In the genomic region with DNA sequence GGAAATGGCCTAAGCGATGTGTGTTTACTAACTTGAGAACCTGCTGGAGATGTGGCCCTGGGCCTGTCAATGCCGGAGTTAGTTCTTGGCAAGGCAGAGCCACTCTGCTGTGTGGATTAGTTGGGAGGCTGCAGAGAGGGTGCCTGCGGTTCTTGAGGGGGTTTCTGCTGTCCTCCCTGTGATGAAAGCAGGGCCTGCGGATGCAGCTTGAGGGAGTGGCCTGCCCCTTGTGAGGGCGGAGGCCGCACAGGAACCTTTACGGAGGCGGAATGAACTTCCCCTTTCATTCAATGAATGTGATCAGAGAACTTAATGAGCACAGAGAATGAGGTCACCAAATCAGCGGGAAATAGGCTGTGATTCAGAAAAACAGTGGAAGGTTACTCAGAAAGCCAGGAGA, we compare ENCODE assay signal across 8 cellular contexts. TPM values are rescaled to one million over a fixed set of nuclear protein-coding genes. Genes with fewer than 3 reads are reported as not detected.
DNase-seq lines count a peak whose midpoint lies in the region; ATAC-seq and TF ChIP-seq lines count a peak whose summit lies in the region.

No MANE protein-coding gene starts in this region.

- no peak overlapping the region for H3K9ac ChIP-seq in smooth muscle cell (ENCODE audit: low read depth)

- H3K9me3 Mint-ChIP-seq in activated naive CD4-positive, alpha-beta T cell treated with anti-CD3 and anti-CD28 coated beads for 36 hours: no peaks in the 10 kb centered on the region
- no peaks in the 10 kb centered on the region for H3K9me3 Mint-ChIP-seq in natural killer cell treated with Interleukin-12 subunit alpha and Interleukin-12 subunit beta and Interleukin-15 and Interleukin-18, amount 100 ng/mL, for 72 hours

- no peaks in the 10 kb centered on the region for H3K36me3 Mint-ChIP-seq in activated naive CD4-positive, alpha-beta T cell treated with anti-CD3 and anti-CD28 coated beads for 36 hours (ENCODE audit: low read depth)
- H3K36me3 Mint-ChIP-seq in natural killer cell treated with Interleukin-12 subunit alpha and Interleukin-12 subunit beta and Interleukin-15 and Interleukin-18, amount 100 ng/mL, for 72 hours: no peaks in the 10 kb centered on the region

- no peak overlapping the region for H3K27ac ChIP-seq in smooth muscle cell (ENCODE audit: low read depth)

- peaks cover 6% of the 10 kb centered on the region for H3K27me3 ChIP-seq in smooth muscle cell (ENCODE audit: low read depth)

- intact Hi-C loops in activated naive CD4-positive, alpha-beta T cell treated with anti-CD3 and anti-CD28 coated beads for 36 hours (cut with micrococcal nuclease): loop anchor here (1.0 to 2.0 kb wide), 3 partner anchors 47 to 421 kb away; partner anchors contain the start of genes TMEM131, VWA3B and ZAP70

- no peaks in the 10 kb centered on the region for H3F3A ChIP-seq in smooth muscle cell (ENCODE audit: low read depth)

- DNase-seq in activated naive CD4-positive, alpha-beta T cell treated with anti-CD3 and anti-CD28 coated beads for 36 hours: peak; percentile 90
- DNase-seq in natural killer cell treated with Interleukin-12 subunit alpha and Interleukin-12 subunit beta and Interleukin-15 and Interleukin-18, amount 100 ng/mL, for 72 hours (ENCODE audit: low spot score): peak; percentile 79
- DNase-seq in smooth muscle cell (lab: John Stamatoyannopoulos, UW; ENCODE audit: unreplicated experiment) (no peak), NCI-H1436 treated with DMSO at 0.1 percent for 48 hours (lab: John Stamatoyannopoulos, UW) (no peak), D341Med (ENCODE audit: low spot score) (no peak), HUDEP-2 (lab: John Stamatoyannopoulos, UW; ENCODE audit: unreplicated experiment in 76 of 76) (no peak)

- peaks cover 29% of the 10 kb centered on the region for H3K4me1 Mint-ChIP-seq in activated naive CD4-positive, alpha-beta T cell treated with anti-CD3 and anti-CD28 coated beads for 36 hours (ENCODE audit: low read depth)
- peaks cover 14 to 22% of the 10 kb centered on the region in 2 donors for H3K4me1 Mint-ChIP-seq in natural killer cell treated with Interleukin-12 subunit alpha and Interleukin-12 subunit beta and Interleukin-15 and Interleukin-18, amount 100 ng/mL, for 72 hours (ENCODE audit: low read depth in 2 of 2)

- no peak overlapping the region for H2AFZ ChIP-seq in smooth muscle cell (ENCODE audit: low read depth)

- no peak for TF ChIP-seq CTCF in smooth muscle cell (IDR thresholded peaks at IDR 0.05; ENCODE audit: borderline replicate concordance, insufficient read depth, poor library complexity, severe bottlenecking)

- H3K9me3 ChIP-seq in smooth muscle cell (replicated peaks; ENCODE audit: low read depth): no peaks in the 10 kb centered on the region

- H3K36me3 ChIP-seq in smooth muscle cell (ENCODE audit: low read depth): no peaks in the 10 kb centered on the region

- H3K4me3 ChIP-seq in smooth muscle cell: no peak overlapping the region

- peak; percentile 69 for ATAC-seq in GM18858 (IDR thresholded peaks at IDR 0.05; ENCODE audit: unreplicated experiment)
- ATAC-seq in HG03520 (IDR thresholded peaks at IDR 0.05; ENCODE audit: unreplicated experiment): peak; percentile 69
- ATAC-seq in natural killer cell treated with Interleukin-12 subunit alpha and Interleukin-12 subunit beta and Interleukin-15 and Interleukin-18, amount 100 ng/mL, for 72 hours: peak; percentile 78 to 96

- H3K4me3 Mint-ChIP-seq in activated naive CD4-positive, alpha-beta T cell treated with anti-CD3 and anti-CD28 coated beads for 36 hours: peak overlapping the region; percentile 37
- H3K4me3 Mint-ChIP-seq in natural killer cell treated with Interleukin-12 subunit alpha and Interleukin-12 subunit beta and Interleukin-15 and Interleukin-18, amount 100 ng/mL, for 72 hours: peak overlapping the region; percentile 24

- H3K4me1 ChIP-seq in smooth muscle cell (ENCODE audit: low read depth): no peaks in the 10 kb centered on the region

- no peaks in the 10 kb centered on the region for H4K20me1 ChIP-seq in smooth muscle cell (ENCODE audit: low read depth)

- H3K27ac Mint-ChIP-seq in activated naive CD4-positive, alpha-beta T cell treated with anti-CD3 and anti-CD28 coated beads for 36 hours: peak overlapping the region; percentile 84
- peak overlapping the region; percentile 19 to 85 for H3K27ac Mint-ChIP-seq in natural killer cell treated with Interleukin-12 subunit alpha and Interleukin-12 subunit beta and Interleukin-15 and Interleukin-18, amount 100 ng/mL, for 72 hours

- no peaks in the 10 kb centered on the region for H3K79me2 ChIP-seq in smooth muscle cell (ENCODE audit: low read depth)

- WGBS in smooth muscle cell (ENCODE audit: low lambda C conversion rate): 48% methylated on average over 9 of the region's 9 CpGs

- H3K27me3 Mint-ChIP-seq in activated naive CD4-positive, alpha-beta T cell treated with anti-CD3 and anti-CD28 coated beads for 36 hours (ENCODE audit: low read depth): peaks cover 3% of the 10 kb centered on the region
- H3K27me3 Mint-ChIP-seq in natural killer cell treated with Interleukin-12 subunit alpha and Interleukin-12 subunit beta and Interleukin-15 and Interleukin-18, amount 100 ng/mL, for 72 hours: peaks cover 9 to 11% of the 10 kb centered on the region in 2 donors

- H3K4me2 ChIP-seq in smooth muscle cell: no peak overlapping the region

- CTCF ChIA-PET in activated naive CD4-positive, alpha-beta T cell treated with anti-CD3 and anti-CD28 coated beads for 36 hours (lab: Charles Lee): interaction anchor here (1.2 kb wide), 1 partner anchor 327 kb away, joined by 3 read pairs; no protein-coding TSS in a partner anchor

RNA-seq across cellular contexts. Expression of gene VWA3B, which starts 47.2 kb away (rescaled TPM):
- total RNA-seq in activated naive CD4-positive, alpha-beta T cell treated with anti-CD3 and anti-CD28 coated beads for 36 hours: under 1 TPM in 1 of 2 experiments, not detected in 1; 0.43 TPM
- not detected for total RNA-seq in natural killer cell treated with Interleukin-12 subunit alpha and Interleukin-12 subunit beta and Interleukin-15 and Interleukin-18, amount 100 ng/mL, for 72 hours
- total RNA-seq in smooth muscle cell: not detected in 2 replicates
- polyA plus RNA-seq in smooth muscle cell: not detected in 2 replicates

Comparison
In these comparisons a context has a peak if more than half of its experiments do, and no peak if none do; other contexts are left out.
1. DNase-seq: peak in activated naive CD4-positive, alpha-beta T cell treated with anti-CD3 and anti-CD28 coated beads for 36 hours (single experiment) and natural killer cell treated with Interleukin-12 subunit alpha and Interleukin-12 subunit beta and Interleukin-15 and Interleukin-18, amount 100 ng/mL, for 72 hours (single experiment); none in smooth muscle cell (single experiment), NCI-H1436 treated with DMSO at 0.1 percent for 48 hours (single experiment), D341Med (single experiment) and HUDEP-2 (0 of 76).
2. Peak in every context shown above with its lines, with median percentiles within 50 percentile points of each other: ATAC-seq.